Comparison of ENCODE assay signal across 1 cellular context in the genomic region with DNA sequence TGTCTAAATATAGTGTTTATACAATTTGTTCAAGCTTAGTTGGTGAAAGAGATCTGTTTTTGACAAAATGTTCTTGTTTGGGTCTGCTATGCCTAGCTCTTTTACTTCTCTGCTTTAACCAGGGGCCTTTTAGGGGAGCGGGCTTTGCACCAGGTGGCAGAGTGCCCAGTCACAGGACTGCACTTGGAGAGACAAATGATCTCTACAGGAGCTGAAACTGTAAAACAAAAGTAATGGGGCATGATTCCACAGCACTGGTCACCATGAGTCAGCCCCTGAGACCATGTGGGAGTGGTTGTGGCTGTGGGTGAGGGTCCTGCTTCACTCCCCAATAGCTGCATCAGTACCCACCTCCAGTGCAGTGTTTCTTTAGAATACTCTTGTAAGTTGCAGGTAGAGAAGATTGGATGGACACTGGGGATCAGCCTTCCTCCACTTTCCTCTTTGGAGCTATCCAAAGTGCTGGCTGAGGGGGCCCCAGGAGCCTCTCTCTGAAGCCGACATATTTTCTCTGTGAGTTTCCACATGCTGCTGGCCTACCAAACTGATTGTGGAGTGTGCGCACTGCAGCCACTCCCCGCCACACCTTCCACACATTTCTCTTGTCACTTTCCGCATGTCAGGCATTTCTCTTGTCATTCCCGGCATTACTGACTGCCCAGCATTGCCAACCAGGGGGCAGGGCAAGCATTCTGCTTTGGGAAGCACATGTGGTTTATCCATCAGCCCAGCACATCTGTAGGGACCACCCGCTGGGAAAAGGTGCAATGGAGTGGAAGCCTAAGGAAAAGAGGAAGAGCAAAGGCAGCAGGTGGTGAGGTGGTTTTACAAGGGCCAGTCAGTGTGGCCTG.
A peak's percentile ranks its signal among the peaks of the same experiment; 100 is the strongest.
TF ChIP-seq lines count a peak whose summit lies in the region.

No MANE protein-coding gene starts in this region.

TF ChIP-seq in SK-N-SH, 30 proteins besides CTCF, POLR2A, EP300 and RAD21 (continued from another document):
- TF ChIP-seq, protein P1, sequence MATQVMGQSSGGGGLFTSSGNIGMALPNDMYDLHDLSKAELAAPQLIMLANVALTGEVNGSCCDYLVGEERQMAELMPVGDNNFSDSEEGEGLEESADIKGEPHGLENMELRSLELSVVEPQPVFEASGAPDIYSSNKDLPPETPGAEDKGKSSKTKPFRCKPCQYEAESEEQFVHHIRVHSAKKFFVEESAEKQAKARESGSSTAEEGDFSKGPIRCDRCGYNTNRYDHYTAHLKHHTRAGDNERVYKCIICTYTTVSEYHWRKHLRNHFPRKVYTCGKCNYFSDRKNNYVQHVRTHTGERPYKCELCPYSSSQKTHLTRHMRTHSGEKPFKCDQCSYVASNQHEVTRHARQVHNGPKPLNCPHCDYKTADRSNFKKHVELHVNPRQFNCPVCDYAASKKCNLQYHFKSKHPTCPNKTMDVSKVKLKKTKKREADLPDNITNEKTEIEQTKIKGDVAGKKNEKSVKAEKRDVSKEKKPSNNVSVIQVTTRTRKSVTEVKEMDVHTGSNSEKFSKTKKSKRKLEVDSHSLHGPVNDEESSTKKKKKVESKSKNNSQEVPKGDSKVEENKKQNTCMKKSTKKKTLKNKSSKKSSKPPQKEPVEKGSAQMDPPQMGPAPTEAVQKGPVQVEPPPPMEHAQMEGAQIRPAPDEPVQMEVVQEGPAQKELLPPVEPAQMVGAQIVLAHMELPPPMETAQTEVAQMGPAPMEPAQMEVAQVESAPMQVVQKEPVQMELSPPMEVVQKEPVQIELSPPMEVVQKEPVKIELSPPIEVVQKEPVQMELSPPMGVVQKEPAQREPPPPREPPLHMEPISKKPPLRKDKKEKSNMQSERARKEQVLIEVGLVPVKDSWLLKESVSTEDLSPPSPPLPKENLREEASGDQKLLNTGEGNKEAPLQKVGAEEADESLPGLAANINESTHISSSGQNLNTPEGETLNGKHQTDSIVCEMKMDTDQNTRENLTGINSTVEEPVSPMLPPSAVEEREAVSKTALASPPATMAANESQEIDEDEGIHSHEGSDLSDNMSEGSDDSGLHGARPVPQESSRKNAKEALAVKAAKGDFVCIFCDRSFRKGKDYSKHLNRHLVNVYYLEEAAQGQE (IDR thresholded peaks at IDR 0.05; ENCODE audit: low read depth, low read length): peak; percentile 63; the same call in 1 of the 2 replicates
- TF ChIP-seq YY1 (IDR thresholded peaks at IDR 0.05; ENCODE audit: low read depth): no peak
